In genomic region chr5:102080288-102080687, GRCh38 we compare ENCODE assay signal across 39 cellular contexts.
"Had no signal": no experiment of that assay in that cellular context is flagged by ENCODE, and none has a peak within 500 bp of the region (broad histone marks: within the 10 kb centered on the region; RNA-seq: fewer than 3 reads in every experiment).

No MANE protein-coding gene starts in this region.

- DNase-seq: activated effector memory CD4-positive, alpha-beta T cell treated with anti-CD3 and anti-CD28 coated beads, Interleukin-2, amount 50 U/mL, for 16 hours; activated effector memory CD4-positive, alpha-beta T cell treated with Interleukin-2 at 50 U/mL for 16 hours; activated gamma-delta T cell; activated gamma-delta T cell treated with Interleukin-2 at 50 U/mL for 16 hours; activated naive CD4-positive, alpha-beta T cell; activated naive CD4-positive, alpha-beta T cell treated with anti-CD3 and anti-CD28 coated beads for 36 hours; activated naive CD4-positive, alpha-beta T cell treated with anti-CD3 and anti-CD28 coated beads, Interleukin-2, amount 10 ng/mL, durations not matched to agents 7 days and 5 days; activated naive CD4-positive, alpha-beta T cell treated with anti-CD3 and anti-CD28 coated beads, Interleukin-2, amount 50 U/mL, for 16 hours; activated naive CD4-positive, alpha-beta T cell treated with Interleukin-2 at 50 U/mL for 16 hours; activated naive CD8-positive, alpha-beta T cell treated with anti-CD3 and anti-CD28 coated beads for 36 hours; activated naive CD8-positive, alpha-beta T cell treated with anti-CD3 and anti-CD28 coated beads, Interleukin-2, amount 10 ng/mL, durations not matched to agents 7 days and 5 days; activated naive CD8-positive, alpha-beta T cell treated with anti-CD3 and anti-CD28 coated beads, Interleukin-2, amount 50 U/mL, for 24 hours; activated T-cell treated with anti-CD3 and anti-CD28 coated beads, Interleukin-2, amount 50 U/mL, for 24 hours; activated T-cell treated with anti-CD3 and anti-CD28 coated beads, Interleukin-2, amount 50 U/mL, for 4 hours; activated T-cell treated with anti-CD3 and anti-CD28 coated beads, Interleukin-2, amount 50 U/mL, for 48 hours; activated T-cell treated with anti-CD3 and anti-CD28 coated beads, Interleukin-2, amount 50 U/mL, for 72 hours; adrenal gland; amniotic stem cell; amygdala; anterior cingulate cortex; aorta; body of pancreas; brain microvascular endothelial cell; caudate nucleus; central memory CD4-positive, alpha-beta T cell; cerebellar nuclear complex had no signal

- H3K27ac ChIP-seq: adrenal gland, ascending aorta, body of pancreas, brain microvascular endothelial cell, breast epithelium, cardiac muscle cell had no signal

- H3K27me3 ChIP-seq: adrenal gland, ascending aorta, body of pancreas, brain microvascular endothelial cell, breast epithelium, cardiac muscle cell had no signal

- H3K4me1 ChIP-seq: adrenal gland, ascending aorta, body of pancreas, breast epithelium had no signal

- FAIRE-seq: astrocyte, bronchial epithelial cell had no signal

- H3K36me3 Mint-ChIP-seq: activated naive CD4-positive, alpha-beta T cell treated with anti-CD3 and anti-CD28 coated beads, Interleukin-2, amount 10 ng/mL, durations not matched to agents 7 days and 5 days; activated naive CD4-positive, alpha-beta T cell treated with anti-CD3 and anti-CD28 coated beads, Interleukin-2, amount 50 U/mL, for 24 hours; activated naive CD4-positive, alpha-beta T cell treated with anti-CD3 and anti-CD28 coated beads, Interleukin-2, amount 50 U/mL, for 72 hours; activated naive CD8-positive, alpha-beta T cell; activated naive CD8-positive, alpha-beta T cell treated with anti-CD3 and anti-CD28 coated beads for 36 hours; activated naive CD8-positive, alpha-beta T cell treated with anti-CD3 and anti-CD28 coated beads, Interleukin-2, amount 10 ng/mL, durations not matched to agents 7 days and 5 days; brain had no signal

- H3K36me3 ChIP-seq: adrenal gland, ascending aorta, brain microvascular endothelial cell, breast epithelium, cardiac muscle cell had no signal

- H3K4me3 ChIP-seq: adrenal gland, ascending aorta, body of pancreas, breast epithelium, cardiac muscle cell had no signal

- H3K9me3 ChIP-seq: adrenal gland, ascending aorta, body of pancreas, breast epithelium had no signal

- H3K27me3 Mint-ChIP-seq: activated naive CD4-positive, alpha-beta T cell treated with anti-CD3 and anti-CD28 coated beads, Interleukin-2, amount 10 ng/mL, durations not matched to agents 7 days and 5 days; activated naive CD4-positive, alpha-beta T cell treated with anti-CD3 and anti-CD28 coated beads, Interleukin-2, amount 50 U/mL, for 24 hours; activated naive CD8-positive, alpha-beta T cell; activated naive CD8-positive, alpha-beta T cell treated with anti-CD3 and anti-CD28 coated beads for 36 hours; activated naive CD8-positive, alpha-beta T cell treated with anti-CD3 and anti-CD28 coated beads, Interleukin-2, amount 10 ng/mL, durations not matched to agents 7 days and 5 days; activated naive CD8-positive, alpha-beta T cell treated with anti-CD3 and anti-CD28 coated beads, Interleukin-2, amount 50 U/mL, for 24 hours; activated T-cell treated with anti-CD3 and anti-CD28 coated beads, Interleukin-2, amount 50 U/mL, for 24 hours; activated T-helper 17 cell treated with anti-CD3 and anti-CD28 coated beads, Interleukin-2, amount 50 U/mL, for 72 hours; central memory CD8-positive, alpha-beta T cell had no signal

- H3K4me3 Mint-ChIP-seq: activated naive CD4-positive, alpha-beta T cell treated with anti-CD3 and anti-CD28 coated beads for 36 hours; activated naive CD4-positive, alpha-beta T cell treated with anti-CD3 and anti-CD28 coated beads, Interleukin-2, amount 10 ng/mL, durations not matched to agents 7 days and 5 days; activated naive CD4-positive, alpha-beta T cell treated with anti-CD3 and anti-CD28 coated beads, Interleukin-2, amount 50 U/mL, for 24 hours; activated naive CD8-positive, alpha-beta T cell; activated naive CD8-positive, alpha-beta T cell treated with anti-CD3 and anti-CD28 coated beads for 36 hours; activated naive CD8-positive, alpha-beta T cell treated with anti-CD3 and anti-CD28 coated beads, Interleukin-2, amount 10 ng/mL, durations not matched to agents 7 days and 5 days; activated naive CD8-positive, alpha-beta T cell treated with anti-CD3 and anti-CD28 coated beads, Interleukin-2, amount 50 U/mL, for 24 hours; activated T-cell treated with anti-CD3 and anti-CD28 coated beads, Interleukin-2, amount 50 U/mL, for 24 hours; activated T-cell treated with anti-CD3 and anti-CD28 coated beads, Interleukin-2, amount 50 U/mL, for 4 hours; activated T-cell treated with anti-CD3 and anti-CD28 coated beads, Interleukin-2, amount 50 U/mL, for 72 hours; activated T-helper 1 cell treated with anti-CD3 and anti-CD28 coated beads, Interleukin-12 subunit alpha, Interleukin-12 subunit beta, Interleukin-2, Interleukin-4 antibody, amounts not matched to agents 30 ng/mL and 10 ng/mL and 1 ng/mL, durations not matched to agents 14 hours and 24 hours and 36 hours; activated T-helper 17 cell treated with anti-CD3 and anti-CD28 coated beads, Interleukin-2, amount 50 U/mL, for 72 hours; brain; central memory CD8-positive, alpha-beta T cell had no signal

- H3K27ac Mint-ChIP-seq: activated naive CD4-positive, alpha-beta T cell treated with anti-CD3 and anti-CD28 coated beads for 36 hours; activated naive CD4-positive, alpha-beta T cell treated with anti-CD3 and anti-CD28 coated beads, Interleukin-2, amount 10 ng/mL, durations not matched to agents 7 days and 5 days; activated naive CD4-positive, alpha-beta T cell treated with anti-CD3 and anti-CD28 coated beads, Interleukin-2, amount 50 U/mL, for 24 hours; activated naive CD4-positive, alpha-beta T cell treated with anti-CD3 and anti-CD28 coated beads, Interleukin-2, amount 50 U/mL, for 72 hours; activated naive CD8-positive, alpha-beta T cell; activated naive CD8-positive, alpha-beta T cell treated with anti-CD3 and anti-CD28 coated beads for 36 hours; activated naive CD8-positive, alpha-beta T cell treated with anti-CD3 and anti-CD28 coated beads, Interleukin-2, amount 10 ng/mL, durations not matched to agents 7 days and 5 days; activated naive CD8-positive, alpha-beta T cell treated with anti-CD3 and anti-CD28 coated beads, Interleukin-2, amount 50 U/mL, for 24 hours; activated T-cell treated with anti-CD3 and anti-CD28 coated beads, Interleukin-2, amount 50 U/mL, for 24 hours; activated T-cell treated with anti-CD3 and anti-CD28 coated beads, Interleukin-2, amount 50 U/mL, for 72 hours; activated T-helper 1 cell treated with anti-CD3 and anti-CD28 coated beads, Interleukin-12 subunit alpha, Interleukin-12 subunit beta, Interleukin-2, Interleukin-4 antibody, amounts not matched to agents 30 ng/mL and 10 ng/mL and 1 ng/mL, durations not matched to agents 14 hours and 24 hours and 36 hours; activated T-helper 17 cell treated with anti-CD3 and anti-CD28 coated beads, Interleukin-2, amount 50 U/mL, for 72 hours; activated T-helper 2 cell treated with anti-CD3 and anti-CD28 coated beads, Interferon-gamma antibody, Interleukin-2, Interleukin-4, amounts not matched to agents 10 μg/mL and 5 μg/mL and 100 μg/mL, durations not matched to agents 14 hours and 24 hours and 36 hours; brain had no signal

- ATAC-seq: activated naive CD4-positive, alpha-beta T cell treated with anti-CD3 and anti-CD28 coated beads, Interleukin-2, amount 50 U/mL, for 72 hours; activated naive CD8-positive, alpha-beta T cell treated with anti-CD3 and anti-CD28 coated beads, Interleukin-2, amount 50 U/mL, for 24 hours; activated T-cell treated with anti-CD3 and anti-CD28 coated beads, Interleukin-2, amount 50 U/mL, for 4 hours; activated T-cell treated with anti-CD3 and anti-CD28 coated beads, Interleukin-2, amount 50 U/mL, for 72 hours; activated T-helper 17 cell treated with anti-CD3 and anti-CD28 coated beads, Interleukin-2, amount 50 U/mL, for 72 hours; body of pancreas had no signal

- H3K4me1 Mint-ChIP-seq: activated naive CD4-positive, alpha-beta T cell treated with anti-CD3 and anti-CD28 coated beads, Interleukin-2, amount 10 ng/mL, durations not matched to agents 7 days and 5 days; activated naive CD4-positive, alpha-beta T cell treated with anti-CD3 and anti-CD28 coated beads, Interleukin-2, amount 50 U/mL, for 24 hours; activated naive CD8-positive, alpha-beta T cell treated with anti-CD3 and anti-CD28 coated beads for 36 hours; activated naive CD8-positive, alpha-beta T cell treated with anti-CD3 and anti-CD28 coated beads, Interleukin-2, amount 10 ng/mL, durations not matched to agents 7 days and 5 days; activated naive CD8-positive, alpha-beta T cell treated with anti-CD3 and anti-CD28 coated beads, Interleukin-2, amount 50 U/mL, for 24 hours; activated T-helper 17 cell treated with anti-CD3 and anti-CD28 coated beads, Interleukin-2, amount 50 U/mL, for 72 hours; brain; central memory CD8-positive, alpha-beta T cell had no signal
